ENCODE assay signal across 21 cellular contexts in the genomic region with DNA sequence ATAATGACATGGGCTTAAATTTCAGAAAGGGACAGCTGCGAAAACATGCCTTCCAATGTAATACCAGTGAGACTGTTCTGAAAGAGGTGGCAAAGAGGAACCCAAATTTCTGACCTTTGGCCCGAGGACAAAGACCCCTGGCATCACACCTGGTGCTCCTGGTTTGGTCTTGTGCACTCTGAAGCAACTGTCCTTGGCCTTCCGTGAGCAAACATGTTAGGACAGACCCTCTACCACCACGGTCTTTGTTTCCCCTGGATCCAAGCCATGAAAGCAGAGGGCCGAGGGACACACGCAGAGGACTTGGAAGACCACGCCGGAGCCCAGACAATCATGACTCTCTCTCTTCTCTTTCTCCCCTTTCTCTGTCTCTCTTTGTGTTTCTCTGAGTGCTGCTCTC. TPM values are rescaled to one million over a fixed set of nuclear protein-coding genes. Genes with fewer than 3 reads are reported as not detected.
DNase-seq lines count a peak whose midpoint lies in the region; ATAC-seq and TF ChIP-seq lines count a peak whose summit lies in the region.
"Had no signal": no experiment of that assay in that cellular context is flagged by ENCODE, and none has a peak within 500 bp of the region (broad histone marks: within the 10 kb centered on the region; RNA-seq: fewer than 3 reads in every experiment).

No MANE protein-coding gene starts in this region.

- DNase-seq in esophagus muscularis mucosa (ENCODE audit: extremely low spot score), result peak; percentile 90
- peak; percentile 73 for DNase-seq in left lobe of liver (ENCODE audit: low spot score)
- DNase-seq in right lobe of liver, result peak in 2 of 3 donors; percentile 68 to 73
- DNase-seq in stimulated activated CD4-positive, alpha-beta T cell treated with anti-CD3 and anti-CD28 coated beads, Interleukin-4, amount 100 ng/mL, for 1 hour, result no peak
- DNase-seq in NCI-H774 (lab: John Stamatoyannopoulos, UW), result no peak
- DNase-seq: C1 segment of cervical spinal cord; Calu3; CD4-positive, alpha-beta memory T cell; COR-L47; DMS53; DMS79 treated with DMSO at 0.1 percent for 48 hours; GF-D8; GM23248; H7; HCEC 1CT had no signal

- intact Hi-C loops in esophagus muscularis mucosa (cut with DNase I), result no loop called here
- intact Hi-C loops in right lobe of liver (cut with DNase I), result no loop called here

- H3K4me1 ChIP-seq in esophagus muscularis mucosa (peaks cover 0 to 13% (median 4%) of the 10 kb centered on the region in 4 donors), right lobe of liver (peaks cover 0 to 19% (median 6%) of the 10 kb centered on the region in 4 donors)

- TF ChIP-seq POLR2A in esophagus muscularis mucosa (IDR thresholded peaks at IDR 0.05; ENCODE audit: low read depth), result no peak
- no peak for TF ChIP-seq POLR2A in right lobe of liver (IDR thresholded peaks at IDR 0.05)

- H3K27me3 ChIP-seq in esophagus muscularis mucosa, result no peaks in the 10 kb centered on the region
- no peaks in the 10 kb centered on the region for H3K27me3 ChIP-seq in right lobe of liver

- H3K9me3 ChIP-seq in esophagus muscularis mucosa (no peaks in the 10 kb centered on the region), right lobe of liver (no peaks in the 10 kb centered on the region)

- no peak overlapping the region for H3K4me3 ChIP-seq in esophagus muscularis mucosa
- no peak overlapping the region for H3K4me3 ChIP-seq in right lobe of liver
- H3K4me3 ChIP-seq: GM23248 had no signal

- H3K36me3 ChIP-seq in esophagus muscularis mucosa (no peaks in the 10 kb centered on the region), right lobe of liver (no peaks in the 10 kb centered on the region)

- TF ChIP-seq CTCF in esophagus muscularis mucosa (IDR thresholded peaks at IDR 0.05) (no peak), right lobe of liver (IDR thresholded peaks at IDR 0.05) (no peak)

- WGBS in esophagus muscularis mucosa, result 93% methylated on average over 8 of the region's 8 CpGs
- WGBS in right lobe of liver (ENCODE audit: insufficient coverage, low coverage, low lambda C conversion rate, missing lambda C conversion rate), result 20% methylated on average over 7 of the region's 8 CpGs

- no peak for TF ChIP-seq EP300 in esophagus muscularis mucosa (IDR thresholded peaks at IDR 0.05)

- H3K27ac ChIP-seq in esophagus muscularis mucosa (replicated peaks in 1 of 4) (no peak overlapping the region), right lobe of liver (peak overlapping the region in 2 of 3 donors; percentile 49 to 64)
- H3K27ac ChIP-seq: GM23248 had no signal

- ATAC-seq in left lobe of liver, result peak; percentile 36
- ATAC-seq in right lobe of liver, result peak; percentile 18 to 78 (median 34)
- no peak for ATAC-seq in HG02763 (IDR thresholded peaks at IDR 0.05; ENCODE audit: unreplicated experiment)

RNA-seq across cellular contexts. Expression of a gene that starts 6.0 kb away (rescaled TPM):
- total RNA-seq in esophagus muscularis mucosa (not detected), left lobe of liver (not detected), right lobe of liver (under 1 TPM in 1 of 6 experiments, not detected in 5; 0.20 TPM)
- total RNA-seq: A172, A673, Calu3, Daoy, G401, GM23248, H1, H7 had no signal

RNA-seq across cellular contexts. Expression of a gene that starts 36.5 kb away (rescaled TPM):
- total RNA-seq in esophagus muscularis mucosa (1 to 10 TPM in 1 of 4 donors, under 1 TPM in 1, not detected in 2; 0.83 to 1.1 TPM), left lobe of liver (867 TPM), right lobe of liver (100 to 1,000 TPM; 390 to 938 (median 855) TPM)
- total RNA-seq: A172; A673; Calu3; CD4-positive, alpha-beta memory T cell; Daoy; G401; GM23248; H1; H7 had no signal

Comparison
In these comparisons a context has a peak if more than half of its experiments do, and no peak if none do; other contexts are left out.
1. DNase-seq: peak in esophagus muscularis mucosa (single experiment), left lobe of liver (single experiment) and right lobe of liver (2 of 3); none in stimulated activated CD4-positive, alpha-beta T cell treated with anti-CD3 and anti-CD28 coated beads, Interleukin-4, amount 100 ng/mL, for 1 hour (single experiment) and NCI-H774 (single experiment).
2. H3K27ac ChIP-seq: peak in right lobe of liver (2 of 3); none in esophagus muscularis mucosa (0 of 4).
3. RNA of a gene that starts 36.5 kb away (total RNA-seq): 390 to 938 TPM in right lobe of liver and 867 TPM in left lobe of liver (single experiment); 0.83 to 1.1 TPM in esophagus muscularis mucosa; every median in the first group is over 100 times any median in the second.